In the genomic region with DNA sequence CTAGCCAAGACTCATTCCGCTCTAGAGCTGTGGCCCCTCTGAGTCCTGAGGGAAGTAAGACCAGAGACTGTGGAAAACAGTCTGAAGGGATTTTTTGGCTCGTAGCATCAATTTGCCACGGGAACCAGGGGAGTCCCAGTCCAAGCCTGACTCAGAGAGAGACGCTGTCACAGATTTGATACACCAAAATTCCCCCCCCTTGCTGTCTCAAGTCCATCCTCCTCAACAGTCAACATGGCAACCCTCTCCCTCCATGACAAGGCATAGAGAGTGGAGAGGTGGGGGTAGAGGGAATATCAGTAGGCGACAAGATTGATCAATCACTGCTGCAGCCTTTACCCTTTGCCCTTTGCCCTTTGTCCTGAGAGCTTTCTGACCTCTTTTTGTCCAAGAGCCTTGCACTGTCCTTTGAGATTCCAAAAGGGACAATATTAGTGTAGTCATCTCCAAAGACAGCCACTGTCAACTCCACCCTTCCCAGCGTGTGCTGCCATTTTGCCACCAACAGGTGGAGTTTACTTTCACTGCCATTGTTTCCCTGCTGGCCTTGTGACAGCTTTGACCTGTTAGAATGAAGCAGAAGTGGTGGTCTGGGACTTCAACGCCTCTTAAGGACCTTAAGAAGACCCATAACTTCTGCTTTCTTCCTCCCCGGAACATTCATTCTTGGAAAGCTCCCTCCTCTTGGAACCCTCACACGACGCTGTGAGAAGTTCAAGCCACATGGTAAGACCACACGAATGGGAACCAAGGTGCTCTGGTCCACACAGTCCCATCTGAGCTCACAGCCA, we compare ENCODE assay signal across 11 cellular contexts. TPM values are rescaled to one million over a fixed set of nuclear protein-coding genes. Genes with fewer than 3 reads are reported as not detected.
A peak's percentile ranks its signal among the peaks of the same experiment; 100 is the strongest.
DNase-seq lines count a peak whose midpoint lies in the region; ATAC-seq and TF ChIP-seq lines count a peak whose summit lies in the region.
"Had no signal": no experiment of that assay in that cellular context is flagged by ENCODE, and none has a peak within 500 bp of the region (broad histone marks: within the 10 kb centered on the region; RNA-seq: fewer than 3 reads in every experiment).

No MANE protein-coding gene starts in this region.

- no peak overlapping the region for H3K9ac ChIP-seq in OCI-LY1 (ENCODE audit: low read length)

- no peak overlapping the region for H3K4me3 Mint-ChIP-seq in glutamatergic neuron (ENCODE audit: unreplicated experiment)
- H3K4me3 Mint-ChIP-seq in activated naive CD4-positive, alpha-beta T cell treated with anti-CD3 and anti-CD28 coated beads for 36 hours, result no peak overlapping the region

- peak; percentile 35; the same call in 1 of the 2 replicates for TF ChIP-seq CTCF in A673 (conservative IDR thresholded peaks at IDR 0.05; ENCODE audit: low read depth, low read length)
- TF ChIP-seq CTCF in OCI-LY1 (IDR thresholded peaks at IDR 0.05; ENCODE audit: low read length), result peak; percentile 38
- peak; percentile 34 for TF ChIP-seq CTCF in glutamatergic neuron (IDR thresholded peaks at IDR 0.05; ENCODE audit: partially characterized antibody, unreplicated experiment)
- TF ChIP-seq CTCF in gastroesophageal sphincter (IDR thresholded peaks at IDR 0.05), result no peak

- no peak for TF ChIP-seq EP300 in gastroesophageal sphincter (IDR thresholded peaks at IDR 0.05)

- H3K4me1 ChIP-seq in A673 (ENCODE audit: insufficient read depth, low read length, poor library complexity, severe bottlenecking), result no peaks in the 10 kb centered on the region
- peaks cover 6% of the 10 kb centered on the region for H3K4me1 ChIP-seq in OCI-LY1 (ENCODE audit: insufficient read depth, low read length, severe bottlenecking)
- peaks cover 0 to 24% (median 0%) of the 10 kb centered on the region in 3 donors for H3K4me1 ChIP-seq in gastroesophageal sphincter

- WGBS in gastroesophageal sphincter (ENCODE audit: low coverage in 1 of 2), 2 donors, result 81 to 82% methylated on average over 3 to 10 of the region's 11 CpGs

- H3K9me3 Mint-ChIP-seq in glutamatergic neuron (ENCODE audit: unreplicated experiment), result peaks cover 19% of the 10 kb centered on the region
- H3K9me3 Mint-ChIP-seq in activated naive CD4-positive, alpha-beta T cell treated with anti-CD3 and anti-CD28 coated beads for 36 hours, result no peaks in the 10 kb centered on the region

- ATAC-seq in GM21576 (IDR thresholded peaks at IDR 0.05; ENCODE audit: unreplicated experiment) (no peak), GM19324 (IDR thresholded peaks at IDR 0.05; ENCODE audit: low FRiP score, unreplicated experiment) (no peak), gastroesophageal sphincter (no peak)
- ATAC-seq: esophagus mucosa had no signal

- no peak overlapping the region for H3K4me2 ChIP-seq in OCI-LY1 (ENCODE audit: low read length)

- peaks cover 18% of the 10 kb centered on the region for H3K27me3 Mint-ChIP-seq in glutamatergic neuron (ENCODE audit: unreplicated experiment)
- no peaks in the 10 kb centered on the region for H3K27me3 Mint-ChIP-seq in activated naive CD4-positive, alpha-beta T cell treated with anti-CD3 and anti-CD28 coated beads for 36 hours (ENCODE audit: low read depth)

- POLR2A ChIA-PET in A673 (lab: Charles Lee; ENCODE audit: low non-redundant PET), result no interaction called here

- no peaks in the 10 kb centered on the region for H3K79me2 ChIP-seq in OCI-LY1 (ENCODE audit: insufficient read depth, low read length)

- H2AFZ ChIP-seq in OCI-LY1 (ENCODE audit: low read length), result no peak overlapping the region

- no peak overlapping the region for H3K27ac Mint-ChIP-seq in glutamatergic neuron (ENCODE audit: unreplicated experiment)
- H3K27ac Mint-ChIP-seq in activated naive CD4-positive, alpha-beta T cell treated with anti-CD3 and anti-CD28 coated beads for 36 hours, result no peak overlapping the region

- TF ChIP-seq POLR2A in gastroesophageal sphincter (IDR thresholded peaks at IDR 0.05), result no peak

- H3K9me3 ChIP-seq in A673 (ENCODE audit: low read depth, low read length, poor library complexity, severe bottlenecking) (no peaks in the 10 kb centered on the region), OCI-LY1 (ENCODE audit: low read length) (no peaks in the 10 kb centered on the region), gastroesophageal sphincter (no peaks in the 10 kb centered on the region)

- no peaks in the 10 kb centered on the region for H3K9me2 ChIP-seq in OCI-LY1 (ENCODE audit: low read depth, low read length)

- H3F3A ChIP-seq in OCI-LY1 (ENCODE audit: insufficient read depth, low read length), result no peaks in the 10 kb centered on the region

- H3K27me3 ChIP-seq in A673 (replicated peaks; ENCODE audit: insufficient read depth, low read depth, low read length, poor library complexity) (no peaks in the 10 kb centered on the region), OCI-LY1 (ENCODE audit: insufficient read depth, low read length) (peaks cover 17% of the 10 kb centered on the region; the same call in 1 of the 2 replicates), gastroesophageal sphincter (no peaks in the 10 kb centered on the region)

- peaks cover 47% of the 10 kb centered on the region for H3K4me1 Mint-ChIP-seq in glutamatergic neuron (ENCODE audit: low read depth, unreplicated experiment)
- peaks cover 5% of the 10 kb centered on the region for H3K4me1 Mint-ChIP-seq in activated naive CD4-positive, alpha-beta T cell treated with anti-CD3 and anti-CD28 coated beads for 36 hours (ENCODE audit: low read depth)

- no peaks in the 10 kb centered on the region for H3K36me3 Mint-ChIP-seq in glutamatergic neuron (ENCODE audit: unreplicated experiment)
- peaks cover 3% of the 10 kb centered on the region for H3K36me3 Mint-ChIP-seq in activated naive CD4-positive, alpha-beta T cell treated with anti-CD3 and anti-CD28 coated beads for 36 hours (ENCODE audit: low read depth)

- H3K4me3 ChIP-seq in A673 (ENCODE audit: low read depth, low read length, poor library complexity, severe bottlenecking), result no peak overlapping the region
- no peak overlapping the region for H3K4me3 ChIP-seq in OCI-LY1 (ENCODE audit: low read depth, low read length, poor library complexity, severe bottlenecking)
- no peak overlapping the region for H3K4me3 ChIP-seq in gastroesophageal sphincter

- DNase-seq in A673 (ENCODE audit: low spot score) (no peak), ELF-1 (ENCODE audit: low read depth, low spot score) (peak; percentile 24), glutamatergic neuron (no peak)
- DNase-seq in activated naive CD4-positive, alpha-beta T cell treated with anti-CD3 and anti-CD28 coated beads for 36 hours, result no peak
- DNase-seq: DMS79, midbrain had no signal

- intact Hi-C loops in A673 (cut with micrococcal nuclease; ENCODE audit: unreplicated experiment), result no loop called here
- intact Hi-C loops in activated naive CD4-positive, alpha-beta T cell treated with anti-CD3 and anti-CD28 coated beads for 36 hours (cut with micrococcal nuclease), result no loop called here

- no TSS peak for BruUV-seq in A673 (replicated peaks; lab: Mats Ljungman, UMichigan)

- H4K20me1 ChIP-seq in OCI-LY1 (ENCODE audit: insufficient read depth, low read length), result no peaks in the 10 kb centered on the region

- H3K27ac ChIP-seq in A673 (ENCODE audit: low read depth, low read length, poor library complexity, severe bottlenecking) (no peak overlapping the region), OCI-LY1 (ENCODE audit: low read depth, low read length, poor library complexity, severe bottlenecking) (no peak overlapping the region), gastroesophageal sphincter (no peak overlapping the region)

- H3K36me3 ChIP-seq in A673 (ENCODE audit: insufficient read depth, low read length, poor library complexity, severe bottlenecking) (no peaks in the 10 kb centered on the region), OCI-LY1 (ENCODE audit: insufficient read depth, low read length) (no peaks in the 10 kb centered on the region), gastroesophageal sphincter (peaks cover 0 to 68% of the 10 kb centered on the region in 2 donors)

- CTCF ChIA-PET in A673 (lab: Charles Lee), result no interaction called here
- CTCF ChIA-PET in activated naive CD4-positive, alpha-beta T cell treated with anti-CD3 and anti-CD28 coated beads for 36 hours (lab: Charles Lee), result interaction anchor here (0.7 to 1.2 kb wide), 2 partner anchors 22 to 184 kb away, joined by 3 to 4 read pairs; no protein-coding TSS in a partner anchor

RNA-seq across cellular contexts. Expression of gene SLC15A3, which starts 7.3 kb away (rescaled TPM):
- total RNA-seq in A673 (2021) (not detected in 2 replicates), glutamatergic neuron (ENCODE audit: unreplicated experiment) (4.4 TPM), gastroesophageal sphincter (10 to 100 TPM; 16.7 to 48.4 (median 19.5) TPM)
- 1 to 10 TPM; 5.6 to 5.8 TPM for total RNA-seq in activated naive CD4-positive, alpha-beta T cell treated with anti-CD3 and anti-CD28 coated beads for 36 hours

RNA-seq across cellular contexts. Expression of gene TMEM132A, which starts 20.4 kb away (rescaled TPM):
- total RNA-seq in A673 (2021), result 140 and 147 TPM in 2 replicates
- 664 TPM for total RNA-seq in glutamatergic neuron (ENCODE audit: unreplicated experiment)
- 1 to 10 TPM; 1.2 to 2.3 TPM for total RNA-seq in activated naive CD4-positive, alpha-beta T cell treated with anti-CD3 and anti-CD28 coated beads for 36 hours
- total RNA-seq in gastroesophageal sphincter, result 1 to 10 TPM; 3.2 to 8.9 (median 6.5) TPM

RNA-seq across cellular contexts. Expression of gene CD6, which starts 26.8 kb away (rescaled TPM):
- total RNA-seq in A673 (2021), result not detected in 2 replicates
- not detected for total RNA-seq in glutamatergic neuron (ENCODE audit: unreplicated experiment)
- total RNA-seq in activated naive CD4-positive, alpha-beta T cell treated with anti-CD3 and anti-CD28 coated beads for 36 hours, result 100 to 1,000 TPM; 227 to 234 TPM
- total RNA-seq in gastroesophageal sphincter, result 1 to 10 TPM in 1 of 4 donors, under 1 TPM in 2, not detected in 1; 0.15 to 2.7 (median 0.35) TPM

RNA-seq across cellular contexts. Expression of gene TMEM109, which starts 30.7 kb away (rescaled TPM):
- total RNA-seq in A673 (2021), result 139 and 169 TPM in 2 replicates
- total RNA-seq in glutamatergic neuron (ENCODE audit: unreplicated experiment), result 4.0 TPM
- 100 to 1,000 TPM in 1 of 2 experiments, 10 to 100 TPM in 1; 94.0 to 103 TPM for total RNA-seq in activated naive CD4-positive, alpha-beta T cell treated with anti-CD3 and anti-CD28 coated beads for 36 hours
- total RNA-seq in gastroesophageal sphincter, result 100 to 1,000 TPM; 107 to 132 (median 120) TPM

RNA-seq across cellular contexts. Expression of gene PRPF19, which starts 38.3 kb away (rescaled TPM):
- 200 and 204 TPM in 2 replicates for total RNA-seq in A673 (2021)
- total RNA-seq in glutamatergic neuron (ENCODE audit: unreplicated experiment), result 74.4 TPM
- 100 to 1,000 TPM; 108 to 119 TPM for total RNA-seq in activated naive CD4-positive, alpha-beta T cell treated with anti-CD3 and anti-CD28 coated beads for 36 hours
- total RNA-seq in gastroesophageal sphincter, result 10 to 100 TPM; 50.2 to 73.6 (median 60.5) TPM

Comparison
In these comparisons a context has a peak if more than half of its experiments do, and no peak if none do; other contexts are left out.
1. CTCF ChIP-seq: peak in A673 (single experiment), OCI-LY1 (single experiment) and glutamatergic neuron (single experiment); none in gastroesophageal sphincter (0 of 4).
2. RNA of gene TMEM132A, which starts 20.4 kb away (total RNA-seq): 664 TPM in glutamatergic neuron (single experiment) and 140 to 147 TPM in A673; 3.2 to 8.9 TPM in gastroesophageal sphincter and 1.2 to 2.3 TPM in activated naive CD4-positive, alpha-beta T cell treated with anti-CD3 and anti-CD28 coated beads for 36 hours; every median in the first group is over 10 times any median in the second.
3. RNA of gene CD6, which starts 26.8 kb away (total RNA-seq): 227 to 234 TPM in activated naive CD4-positive, alpha-beta T cell treated with anti-CD3 and anti-CD28 coated beads for 36 hours; 0.15 to 2.7 TPM in gastroesophageal sphincter, not detected in A673 and not detected in glutamatergic neuron (single experiment); every median in the first group is over 10 times any median in the second.